In the genomic region with DNA sequence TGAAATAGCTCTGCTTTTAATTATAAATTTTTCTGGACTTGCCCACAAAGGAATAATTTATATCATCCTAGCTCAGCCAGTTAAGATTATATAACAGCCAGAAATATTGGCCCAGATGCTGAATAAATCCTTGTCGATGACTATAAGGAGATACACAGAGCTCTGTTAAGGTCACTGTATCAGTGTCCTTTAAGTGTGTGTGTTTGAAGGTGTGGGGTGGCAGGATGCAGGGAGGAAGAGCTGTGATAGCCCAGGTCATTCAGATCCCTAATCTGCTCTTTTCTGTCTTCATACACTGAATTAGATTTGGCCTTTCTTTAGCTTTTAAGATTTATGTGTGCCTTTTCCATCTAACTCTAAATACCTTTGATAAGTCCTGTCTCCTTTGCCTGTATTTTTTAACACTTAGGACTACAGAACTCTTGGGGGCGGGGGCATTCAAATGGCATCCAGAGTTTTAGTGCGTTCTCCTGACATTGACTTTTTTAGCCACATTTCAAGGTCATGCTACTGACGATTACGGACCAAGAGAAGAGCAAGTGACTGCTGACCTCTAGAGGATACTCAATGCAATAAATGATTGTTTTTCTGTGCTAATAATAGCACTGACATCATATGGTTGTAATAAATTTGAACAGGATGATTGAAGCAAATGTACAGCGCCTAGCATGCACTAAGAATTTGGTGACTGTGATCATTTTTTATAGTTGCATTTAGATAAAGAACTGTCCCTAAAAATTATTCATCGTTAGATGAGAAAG, we compare ENCODE assay signal across 8 cellular contexts.
DNase-seq lines count a peak whose midpoint lies in the region; ATAC-seq, FAIRE-seq and TF ChIP-seq lines count a peak whose summit lies in the region.

No MANE protein-coding gene starts in this region.

- H3K4me1 Mint-ChIP-seq in CD14-positive monocyte, result peaks cover 3% of the 10 kb centered on the region

- no peak for FAIRE-seq in pancreas (lab: Jason Lieb, UNC)

- peak; percentile 65 for TF ChIP-seq CTCF in CD14-positive monocyte (IDR thresholded peaks at IDR 0.05)
- TF ChIP-seq CTCF in fibroblast of pulmonary artery (IDR thresholded peaks at IDR 0.05; ENCODE audit: low read length, missing control alignments), result peak; percentile 47
- TF ChIP-seq CTCF in pancreas (IDR thresholded peaks at IDR 0.05), result peak in 3 of 4 donors; percentile 9 to 31 (median 17)

- ATAC-seq in GM19397 (IDR thresholded peaks at IDR 0.05; ENCODE audit: unreplicated experiment), result peak; percentile 83
- peak; percentile 79 for ATAC-seq in HG03457 (IDR thresholded peaks at IDR 0.05; ENCODE audit: unreplicated experiment)
- peak; percentile 86 to 96 (median 93) for ATAC-seq in pancreas

- H3K27ac ChIP-seq in pancreas, result peak overlapping the region in 2 of 4 donors; percentile 1 to 17

- no peaks in the 10 kb centered on the region for H3K9me3 Mint-ChIP-seq in CD14-positive monocyte

- peak overlapping the region in 1 of 7 donors; percentile 57 for H3K27ac Mint-ChIP-seq in CD14-positive monocyte

- no peak overlapping the region for H3K4me3 ChIP-seq in fibroblast of pulmonary artery (replicated peaks; ENCODE audit: low read depth, low read length)
- H3K4me3 ChIP-seq in pancreas, result peak overlapping the region in 1 of 4 donors; percentile 18

- DNase-seq in CD14-positive monocyte (ENCODE audit: low spot score) (no peak), RKO (ENCODE audit: low spot score) (peak; percentile 86), fibroblast of pulmonary artery (ENCODE audit: low read depth) (peak; percentile 55), pancreas (peak in 1 of 6 donors; percentile 13), NCI-H2107 treated with DMSO at 0.1 percent for 48 hours (lab: John Stamatoyannopoulos, UW; ENCODE audit: unreplicated experiment) (no peak), COR-L47 (lab: John Stamatoyannopoulos, UW) (no peak)

- H3K27me3 ChIP-seq in pancreas, result no peaks in the 10 kb centered on the region

- peaks cover 0 to 3% (median 2%) of the 10 kb centered on the region in 3 donors for H3K27me3 Mint-ChIP-seq in CD14-positive monocyte (ENCODE audit: low read depth in 3 of 3)

- no peaks in the 10 kb centered on the region for H3K9me3 ChIP-seq in pancreas

- no peaks in the 10 kb centered on the region for H3K36me3 ChIP-seq in pancreas

- intact Hi-C loops in CD14-positive monocyte (cut with micrococcal nuclease) (no loop called here), pancreas (cut with DNase I) (no loop called here)

- peaks cover 0 to 17% (median 0%) of the 10 kb centered on the region in 3 donors for H3K4me1 ChIP-seq in pancreas

- 11% methylated on average over 7 of the region's 7 CpGs for WGBS in pancreas, 2 donors

- H3K4me3 Mint-ChIP-seq in CD14-positive monocyte, result no peak overlapping the region

- H3K36me3 Mint-ChIP-seq in CD14-positive monocyte, result no peaks in the 10 kb centered on the region

Comparison
In these comparisons a context has a peak if more than half of its experiments do, and no peak if none do; other contexts are left out.
1. DNase-seq: peak in RKO (single experiment) and fibroblast of pulmonary artery (single experiment); none in CD14-positive monocyte (single experiment), NCI-H2107 treated with DMSO at 0.1 percent for 48 hours (single experiment) and COR-L47 (single experiment).
2. Peak in every context shown above with its lines, with median percentiles within 50 percentile points of each other: CTCF ChIP-seq and ATAC-seq.